In the genomic region with DNA sequence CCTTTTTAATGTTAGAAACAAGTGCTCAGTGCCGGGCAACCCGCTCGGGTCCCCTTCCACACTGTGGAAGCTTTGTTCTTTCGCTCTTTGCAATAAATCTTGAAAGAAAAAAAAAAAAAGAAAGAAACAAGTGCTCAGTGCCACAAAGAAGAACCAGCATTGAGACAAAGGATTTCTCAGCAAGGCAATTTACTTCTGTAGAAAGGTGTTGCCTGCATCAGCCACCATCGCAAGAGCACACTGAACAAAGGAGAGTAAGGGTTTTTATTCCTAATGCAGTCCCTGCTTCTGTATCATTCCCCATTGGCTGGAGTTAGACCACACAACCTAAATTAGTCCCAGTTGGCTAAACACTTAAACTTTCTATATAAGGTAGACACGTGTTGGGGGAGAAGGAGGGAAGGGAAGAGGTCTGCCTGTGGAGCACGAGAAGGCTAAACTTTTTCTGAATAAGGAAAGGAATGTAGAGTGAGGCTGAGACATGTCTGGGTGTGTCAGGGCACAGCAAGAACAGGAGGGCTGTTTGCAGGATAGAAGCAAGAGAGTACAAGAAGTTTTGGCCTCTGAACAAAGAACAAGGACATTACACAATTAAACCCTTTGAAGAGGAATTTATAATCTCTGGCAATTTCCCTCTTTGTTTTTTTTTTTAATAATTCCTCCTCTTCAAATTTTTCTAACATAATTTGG, we compare ENCODE assay signal across 1 cellular context.
TF ChIP-seq lines count a peak whose summit lies in the region.

No MANE protein-coding gene starts in this region.

TF ChIP-seq in K562, 482 proteins besides CTCF, POLR2A, EP300 and RAD21:
- TF ChIP-seq ZNF217 (CRISPR knock-in tag; IDR thresholded peaks at IDR 0.05) (no peak), TRIM28 (IDR thresholded peaks at IDR 0.05) (peak; percentile 68; the same call in 1 of the 2 replicates), CBX3 (IDR thresholded peaks at IDR 0.05; ENCODE audit: borderline replicate concordance in 1 of 2, low read length in 2 of 2) (peak in 1 of 2 experiments; percentile 95; a peak in 2 of 3 replicates), RAD51 (IDR thresholded peaks at IDR 0.05; ENCODE audit: borderline replicate concordance, low read depth) (no peak), CBX5 (IDR thresholded peaks at IDR 0.05; ENCODE audit: borderline replicate concordance, low read depth) (peak; percentile 88; the same call in 1 of the 2 replicates)
- TF ChIP-seq, protein P1, sequence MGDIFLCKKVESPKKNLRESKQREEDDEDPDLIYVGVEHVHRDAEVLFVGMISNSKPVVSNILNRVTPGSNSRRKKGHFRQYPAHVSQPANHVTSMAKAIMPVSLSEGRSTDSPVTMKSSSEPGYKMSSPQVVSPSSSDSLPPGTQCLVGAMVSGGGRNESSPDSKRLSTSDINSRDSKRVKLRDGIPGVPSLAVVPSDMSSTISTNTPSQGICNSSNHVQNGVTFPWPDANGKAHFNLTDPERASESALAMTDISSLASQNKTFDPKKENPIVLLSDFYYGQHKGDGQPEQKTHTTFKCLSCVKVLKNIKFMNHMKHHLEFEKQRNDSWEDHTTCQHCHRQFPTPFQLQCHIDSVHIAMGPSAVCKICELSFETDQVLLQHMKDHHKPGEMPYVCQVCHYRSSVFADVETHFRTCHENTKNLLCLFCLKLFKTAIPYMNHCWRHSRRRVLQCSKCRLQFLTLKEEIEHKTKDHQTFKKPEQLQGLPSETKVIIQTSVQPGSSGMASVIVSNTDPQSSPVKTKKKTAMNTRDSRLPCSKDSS (IDR thresholded peaks at IDR 0.05; ENCODE audit: low read depth, partially characterized antibody): peak; percentile 65
- TF ChIP-seq, protein P2, sequence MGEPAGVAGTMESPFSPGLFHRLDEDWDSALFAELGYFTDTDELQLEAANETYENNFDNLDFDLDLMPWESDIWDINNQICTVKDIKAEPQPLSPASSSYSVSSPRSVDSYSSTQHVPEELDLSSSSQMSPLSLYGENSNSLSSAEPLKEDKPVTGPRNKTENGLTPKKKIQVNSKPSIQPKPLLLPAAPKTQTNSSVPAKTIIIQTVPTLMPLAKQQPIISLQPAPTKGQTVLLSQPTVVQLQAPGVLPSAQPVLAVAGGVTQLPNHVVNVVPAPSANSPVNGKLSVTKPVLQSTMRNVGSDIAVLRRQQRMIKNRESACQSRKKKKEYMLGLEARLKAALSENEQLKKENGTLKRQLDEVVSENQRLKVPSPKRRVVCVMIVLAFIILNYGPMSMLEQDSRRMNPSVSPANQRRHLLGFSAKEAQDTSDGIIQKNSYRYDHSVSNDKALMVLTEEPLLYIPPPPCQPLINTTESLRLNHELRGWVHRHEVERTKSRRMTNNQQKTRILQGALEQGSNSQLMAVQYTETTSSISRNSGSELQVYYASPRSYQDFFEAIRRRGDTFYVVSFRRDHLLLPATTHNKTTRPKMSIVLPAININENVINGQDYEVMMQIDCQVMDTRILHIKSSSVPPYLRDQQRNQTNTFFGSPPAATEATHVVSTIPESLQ (CRISPR knock-in tag; IDR thresholded peaks at IDR 0.05): no peak
